In the genomic region with DNA sequence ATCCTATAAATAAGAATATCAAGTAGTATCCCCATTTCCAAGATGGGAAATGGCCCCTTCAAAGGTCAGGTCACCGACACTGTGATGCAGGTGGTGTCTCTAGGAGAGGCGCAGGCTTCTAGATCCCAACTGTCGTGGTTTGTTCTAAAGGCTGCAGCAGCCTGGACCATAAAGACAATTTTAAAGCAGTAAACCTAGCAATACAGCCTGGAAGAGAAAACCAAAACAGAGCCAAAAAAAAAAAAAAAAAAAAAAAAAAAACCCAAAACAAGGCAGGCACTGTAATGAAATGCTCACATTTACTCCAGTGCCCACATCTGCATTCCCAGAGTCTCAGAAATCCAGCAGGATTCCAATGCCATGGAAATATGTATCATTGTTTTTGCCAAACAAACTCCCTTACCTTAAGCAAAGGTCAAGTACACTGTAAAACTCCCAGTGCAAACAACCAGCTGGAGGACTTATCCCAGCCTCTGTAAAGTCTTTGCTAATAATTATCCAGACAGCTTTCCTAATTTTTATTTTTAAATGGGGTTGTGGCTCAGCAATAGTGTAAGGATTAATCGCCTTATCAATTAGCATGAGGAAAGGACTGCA, we compare ENCODE assay signal across 1 cellular context.
TF ChIP-seq lines count a peak whose summit lies in the region.

No MANE protein-coding gene starts in this region.

TF ChIP-seq in HepG2, 621 proteins besides CTCF, POLR2A, EP300 and RAD21 (continued from another document and continues in another):
- TF ChIP-seq ZFP82 (CRISPR knock-in tag; IDR thresholded peaks at IDR 0.05; ENCODE audit: borderline replicate concordance) (no peak), ZSCAN21 (CRISPR knock-in tag; IDR thresholded peaks at IDR 0.05; ENCODE audit: borderline replicate concordance) (no peak), ZNF496 (CRISPR knock-in tag; IDR thresholded peaks at IDR 0.05; ENCODE audit: insufficient replicate concordance) (no peak), SOX6 (IDR thresholded peaks at IDR 0.05) (no peak), SOX6 (CRISPR knock-in tag; IDR thresholded peaks at IDR 0.05) (peak; percentile 81), NAIF1 (CRISPR knock-in tag; IDR thresholded peaks at IDR 0.05; ENCODE audit: borderline replicate concordance) (no peak), REL (CRISPR knock-in tag; conservative IDR thresholded peaks at IDR 0.05) (no peak), KLF12 (CRISPR knock-in tag; IDR thresholded peaks at IDR 0.05; ENCODE audit: borderline replicate concordance) (0 out of 2 replicates have a peak, but pooled peaks have one; percentile 63), MIER2 (CRISPR knock-in tag; IDR thresholded peaks at IDR 0.05) (no peak), ZNF101 (CRISPR knock-in tag; IDR thresholded peaks at IDR 0.05; ENCODE audit: borderline replicate concordance, low read depth) (no peak), ZNF367 (CRISPR knock-in tag; IDR thresholded peaks at IDR 0.05; ENCODE audit: borderline replicate concordance) (no peak), MNT (IDR thresholded peaks at IDR 0.05) (no peak), KDM5A (IDR thresholded peaks at IDR 0.05; ENCODE audit: borderline replicate concordance, low read length) (no peak), IRX3 (CRISPR knock-in tag; IDR thresholded peaks at IDR 0.05; ENCODE audit: borderline replicate concordance, low read depth) (no peak), GFI1 (CRISPR knock-in tag; IDR thresholded peaks at IDR 0.05; ENCODE audit: borderline replicate concordance) (0 out of 2 replicates have a peak, but pooled peaks have one; percentile 36), DR1 (CRISPR knock-in tag; IDR thresholded peaks at IDR 0.05) (no peak), ZNF792 (CRISPR knock-in tag; IDR thresholded peaks at IDR 0.05) (peak; percentile 61; the same call in 1 of the 2 replicates), IKZF5 (CRISPR knock-in tag; IDR thresholded peaks at IDR 0.05) (no peak; the same call in 1 of the 2 replicates), HNRNPH1 (optimal IDR thresholded peaks at IDR 0.05; ENCODE audit: low read depth, low read length) (no peak), ZNF713 (CRISPR knock-in tag; IDR thresholded peaks at IDR 0.05) (no peak), REPIN1 (CRISPR knock-in tag; IDR thresholded peaks at IDR 0.05; ENCODE audit: borderline replicate concordance, low read depth) (peak; percentile 23; the same call in 1 of the 2 replicates), ZNF703 (CRISPR knock-in tag; IDR thresholded peaks at IDR 0.05; ENCODE audit: borderline replicate concordance) (no peak), DNMT3B (CRISPR knock-in tag; conservative IDR thresholded peaks at IDR 0.05) (no peak; the same call in 1 of the 2 replicates), ZUFSP (CRISPR knock-in tag; IDR thresholded peaks at IDR 0.05; ENCODE audit: borderline replicate concordance) (no peak), MED13 (CRISPR knock-in tag; IDR thresholded peaks at IDR 0.05) (peak; percentile 70; the same call in 1 of the 2 replicates), GATAD2A (CRISPR knock-in tag; IDR thresholded peaks at IDR 0.05) (peak; percentile 95), PPARG (CRISPR knock-in tag; conservative IDR thresholded peaks at IDR 0.05) (peak; percentile 96), SP1 (IDR thresholded peaks at IDR 0.05) (no peak), SP1 (CRISPR knock-in tag; IDR thresholded peaks at IDR 0.05) (no peak), TMF1 (CRISPR knock-in tag; IDR thresholded peaks at IDR 0.05; ENCODE audit: low read depth) (no peak), PHB2 (IDR thresholded peaks at IDR 0.05; ENCODE audit: partially characterized antibody) (no peak), TFE3 (CRISPR knock-in tag; IDR thresholded peaks at IDR 0.05) (0 out of 2 replicates have a peak, but pooled peaks have one; percentile 22), RCOR2 (CRISPR knock-in tag; IDR thresholded peaks at IDR 0.05) (peak; percentile 41; the same call in 1 of the 2 replicates), MBD4 (IDR thresholded peaks at IDR 0.05; ENCODE audit: borderline replicate concordance, low read length) (no peak), ZNF225 (CRISPR knock-in tag; IDR thresholded peaks at IDR 0.05) (no peak), ZNF660 (CRISPR knock-in tag; IDR thresholded peaks at IDR 0.05; ENCODE audit: borderline replicate concordance, low read depth) (no peak), ZNF264 (CRISPR knock-in tag; IDR thresholded peaks at IDR 0.05) (no peak), ZNF33B (CRISPR knock-in tag; IDR thresholded peaks at IDR 0.05) (no peak), ZNF24 (IDR thresholded peaks at IDR 0.05) (peak; percentile 24; the same call in 1 of the 2 replicates), FOXM1 (CRISPR knock-in tag; IDR thresholded peaks at IDR 0.05) (no peak), ZNF160 (CRISPR knock-in tag; IDR thresholded peaks at IDR 0.05) (no peak), MTERF4 (CRISPR knock-in tag; IDR thresholded peaks at IDR 0.05) (no peak), MLLT10 (CRISPR knock-in tag; IDR thresholded peaks at IDR 0.05) (no peak), RFX5 (IDR thresholded peaks at IDR 0.05; ENCODE audit: low read depth, low read length) (no peak), KLF9 (CRISPR knock-in tag; IDR thresholded peaks at IDR 0.05; ENCODE audit: low read depth) (no peak)
- TF ChIP-seq, protein P1, sequence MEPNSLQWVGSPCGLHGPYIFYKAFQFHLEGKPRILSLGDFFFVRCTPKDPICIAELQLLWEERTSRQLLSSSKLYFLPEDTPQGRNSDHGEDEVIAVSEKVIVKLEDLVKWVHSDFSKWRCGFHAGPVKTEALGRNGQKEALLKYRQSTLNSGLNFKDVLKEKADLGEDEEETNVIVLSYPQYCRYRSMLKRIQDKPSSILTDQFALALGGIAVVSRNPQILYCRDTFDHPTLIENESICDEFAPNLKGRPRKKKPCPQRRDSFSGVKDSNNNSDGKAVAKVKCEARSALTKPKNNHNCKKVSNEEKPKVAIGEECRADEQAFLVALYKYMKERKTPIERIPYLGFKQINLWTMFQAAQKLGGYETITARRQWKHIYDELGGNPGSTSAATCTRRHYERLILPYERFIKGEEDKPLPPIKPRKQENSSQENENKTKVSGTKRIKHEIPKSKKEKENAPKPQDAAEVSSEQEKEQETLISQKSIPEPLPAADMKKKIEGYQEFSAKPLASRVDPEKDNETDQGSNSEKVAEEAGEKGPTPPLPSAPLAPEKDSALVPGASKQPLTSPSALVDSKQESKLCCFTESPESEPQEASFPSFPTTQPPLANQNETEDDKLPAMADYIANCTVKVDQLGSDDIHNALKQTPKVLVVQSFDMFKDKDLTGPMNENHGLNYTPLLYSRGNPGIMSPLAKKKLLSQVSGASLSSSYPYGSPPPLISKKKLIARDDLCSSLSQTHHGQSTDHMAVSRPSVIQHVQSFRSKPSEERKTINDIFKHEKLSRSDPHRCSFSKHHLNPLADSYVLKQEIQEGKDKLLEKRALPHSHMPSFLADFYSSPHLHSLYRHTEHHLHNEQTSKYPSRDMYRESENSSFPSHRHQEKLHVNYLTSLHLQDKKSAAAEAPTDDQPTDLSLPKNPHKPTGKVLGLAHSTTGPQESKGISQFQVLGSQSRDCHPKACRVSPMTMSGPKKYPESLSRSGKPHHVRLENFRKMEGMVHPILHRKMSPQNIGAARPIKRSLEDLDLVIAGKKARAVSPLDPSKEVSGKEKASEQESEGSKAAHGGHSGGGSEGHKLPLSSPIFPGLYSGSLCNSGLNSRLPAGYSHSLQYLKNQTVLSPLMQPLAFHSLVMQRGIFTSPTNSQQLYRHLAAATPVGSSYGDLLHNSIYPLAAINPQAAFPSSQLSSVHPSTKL (CRISPR knock-in tag; IDR thresholded peaks at IDR 0.05), result peak; percentile 92
- TF ChIP-seq, protein P2, sequence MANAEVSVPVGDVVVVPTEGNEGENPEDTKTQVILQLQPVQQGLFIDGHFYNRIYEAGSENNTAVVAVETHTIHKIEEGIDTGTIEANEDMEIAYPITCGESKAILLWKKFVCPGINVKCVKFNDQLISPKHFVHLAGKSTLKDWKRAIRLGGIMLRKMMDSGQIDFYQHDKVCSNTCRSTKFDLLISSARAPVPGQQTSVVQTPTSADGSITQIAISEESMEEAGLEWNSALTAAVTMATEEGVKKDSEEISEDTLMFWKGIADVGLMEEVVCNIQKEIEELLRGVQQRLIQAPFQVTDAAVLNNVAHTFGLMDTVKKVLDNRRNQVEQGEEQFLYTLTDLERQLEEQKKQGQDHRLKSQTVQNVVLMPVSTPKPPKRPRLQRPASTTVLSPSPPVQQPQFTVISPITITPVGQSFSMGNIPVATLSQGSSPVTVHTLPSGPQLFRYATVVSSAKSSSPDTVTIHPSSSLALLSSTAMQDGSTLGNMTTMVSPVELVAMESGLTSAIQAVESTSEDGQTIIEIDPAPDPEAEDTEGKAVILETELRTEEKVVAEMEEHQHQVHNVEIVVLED (CRISPR knock-in tag; IDR thresholded peaks at IDR 0.05; ENCODE audit: borderline replicate concordance), result no peak
- TF ChIP-seq, protein P3, sequence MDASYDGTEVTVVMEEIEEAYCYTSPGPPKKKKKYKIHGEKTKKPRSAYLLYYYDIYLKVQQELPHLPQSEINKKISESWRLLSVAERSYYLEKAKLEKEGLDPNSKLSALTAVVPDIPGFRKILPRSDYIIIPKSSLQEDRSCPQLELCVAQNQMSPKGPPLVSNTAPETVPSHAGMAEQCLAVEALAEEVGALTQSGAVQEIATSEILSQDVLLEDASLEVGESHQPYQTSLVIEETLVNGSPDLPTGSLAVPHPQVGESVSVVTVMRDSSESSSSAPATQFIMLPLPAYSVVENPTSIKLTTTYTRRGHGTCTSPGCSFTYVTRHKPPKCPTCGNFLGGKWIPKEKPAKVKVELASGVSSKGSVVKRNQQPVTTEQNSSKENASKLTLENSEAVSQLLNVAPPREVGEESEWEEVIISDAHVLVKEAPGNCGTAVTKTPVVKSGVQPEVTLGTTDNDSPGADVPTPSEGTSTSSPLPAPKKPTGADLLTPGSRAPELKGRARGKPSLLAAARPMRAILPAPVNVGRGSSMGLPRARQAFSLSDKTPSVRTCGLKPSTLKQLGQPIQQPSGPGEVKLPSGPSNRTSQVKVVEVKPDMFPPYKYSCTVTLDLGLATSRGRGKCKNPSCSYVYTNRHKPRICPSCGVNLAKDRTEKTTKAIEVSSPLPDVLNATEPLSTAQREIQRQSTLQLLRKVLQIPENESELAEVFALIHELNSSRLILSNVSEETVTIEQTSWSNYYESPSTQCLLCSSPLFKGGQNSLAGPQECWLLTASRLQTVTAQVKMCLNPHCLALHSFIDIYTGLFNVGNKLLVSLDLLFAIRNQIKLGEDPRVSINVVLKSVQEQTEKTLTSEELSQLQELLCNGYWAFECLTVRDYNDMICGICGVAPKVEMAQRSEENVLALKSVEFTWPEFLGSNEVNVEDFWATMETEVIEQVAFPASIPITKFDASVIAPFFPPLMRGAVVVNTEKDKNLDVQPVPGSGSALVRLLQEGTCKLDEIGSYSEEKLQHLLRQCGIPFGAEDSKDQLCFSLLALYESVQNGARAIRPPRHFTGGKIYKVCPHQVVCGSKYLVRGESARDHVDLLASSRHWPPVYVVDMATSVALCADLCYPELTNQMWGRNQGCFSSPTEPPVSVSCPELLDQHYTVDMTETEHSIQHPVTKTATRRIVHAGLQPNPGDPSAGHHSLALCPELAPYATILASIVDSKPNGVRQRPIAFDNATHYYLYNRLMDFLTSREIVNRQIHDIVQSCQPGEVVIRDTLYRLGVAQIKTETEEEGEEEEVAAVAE (CRISPR knock-in tag; IDR thresholded peaks at IDR 0.05; ENCODE audit: borderline replicate concordance), result no peak
